34 cellular contexts compared by ENCODE assay signal in the genomic region with DNA sequence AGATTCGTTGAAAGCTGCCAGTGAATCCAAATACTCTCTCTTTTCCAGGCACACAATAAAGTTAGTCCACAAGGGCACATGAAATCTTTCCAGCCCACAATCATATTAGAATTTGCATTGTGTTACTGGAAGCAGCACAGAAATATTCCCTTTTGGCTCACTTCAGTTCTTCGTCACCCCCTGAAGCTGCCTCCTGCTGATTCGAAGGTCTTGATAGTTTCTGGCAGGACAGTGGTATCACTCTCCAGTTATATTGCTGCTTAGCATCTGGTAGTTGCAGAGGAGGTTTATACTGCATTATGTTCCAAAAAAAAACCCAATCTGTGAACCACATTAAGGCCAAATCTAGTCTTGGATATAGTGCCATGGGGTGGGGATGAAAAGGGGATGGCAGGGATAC.
"Had no signal": no experiment of that assay in that cellular context is flagged by ENCODE, and none has a peak within 500 bp of the region (broad histone marks: within the 10 kb centered on the region; RNA-seq: fewer than 3 reads in every experiment).

No MANE protein-coding gene starts in this region.

- H3K27ac ChIP-seq: adrenal gland, cardiac muscle cell, VCaP had no signal

- H3K36me3 ChIP-seq: adrenal gland, cardiac muscle cell had no signal

- FAIRE-seq: astrocyte, bronchial epithelial cell, TTC549 had no signal

- ATAC-seq: activated CD8-positive, alpha-beta T cell treated with anti-CD3 and anti-CD28 coated beads for 36 hours; activated naive CD4-positive, alpha-beta T cell treated with anti-CD3 and anti-CD28 coated beads, Interleukin-2, amount 50 U/mL, for 72 hours; activated T-cell treated with anti-CD3 and anti-CD28 coated beads, Interleukin-2, amount 50 U/mL, for 4 hours; activated T-cell treated with anti-CD3 and anti-CD28 coated beads, Interleukin-2, amount 50 U/mL, for 72 hours; activated T-helper 17 cell treated with anti-CD3 and anti-CD28 coated beads, Interleukin-2, amount 50 U/mL, for 72 hours had no signal

- H3K4me1 ChIP-seq: adrenal gland had no signal

- DNase-seq: activated B cell treated with CpG ODN at 0.5 μM for 24 hours; activated CD4-positive, alpha-beta memory T cell treated with anti-CD3 and anti-CD28 coated beads for 36 hours; activated CD4-positive, alpha-beta T cell treated with anti-CD3 and anti-CD28 coated beads for 4 hours; activated CD4-positive, alpha-beta T cell treated with anti-CD3 and anti-CD28 coated beads, Interleukin-2, amount 10 ng/mL, durations not matched to agents 24 days and 14 days; activated CD4-positive, alpha-beta T cell treated with anti-CD3 and anti-CD28 coated beads, Interleukin-2, amount 50 U/mL, for 1 hour; activated CD4-positive, alpha-beta T cell treated with anti-CD3 and anti-CD28 coated beads, Interleukin-2, amount 50 U/mL, for 4 hours; activated CD4-positive, CD25-positive, alpha-beta regulatory T cell treated with anti-CD3 and anti-CD28 coated beads, Interleukin-2, amount 50 U/mL, for 72 hours; activated CD8-positive, alpha-beta memory T cell treated with anti-CD3 and anti-CD28 coated beads, Interleukin-2, amount 50 U/mL, for 4 hours; activated CD8-positive, alpha-beta T cell treated with anti-CD3 and anti-CD28 coated beads for 36 hours; activated effector memory CD4-positive, alpha-beta T cell treated with anti-CD3 and anti-CD28 coated beads, Interleukin-2, amount 50 U/mL, for 16 hours; activated gamma-delta T cell treated with Interleukin-2 at 50 U/mL for 16 hours; activated naive CD4-positive, alpha-beta T cell; activated naive CD4-positive, alpha-beta T cell treated with anti-CD3 and anti-CD28 coated beads for 36 hours; activated naive CD4-positive, alpha-beta T cell treated with anti-CD3 and anti-CD28 coated beads, Interleukin-2, amount 50 U/mL, for 16 hours; activated naive CD8-positive, alpha-beta T cell treated with anti-CD3 and anti-CD28 coated beads for 36 hours; activated T-cell treated with anti-CD3 and anti-CD28 coated beads for 4 hours; activated T-cell treated with anti-CD3 and anti-CD28 coated beads, Interleukin-2, amount 50 U/mL, for 1 hour; activated T-cell treated with anti-CD3 and anti-CD28 coated beads, Interleukin-2, amount 50 U/mL, for 4 hours; activated T-cell treated with anti-CD3 and anti-CD28 coated beads, Interleukin-2, amount 50 U/mL, for 72 hours; adrenal gland; amniotic stem cell; aorta; caudate nucleus; cerebellar nuclear complex; T-helper 1 cell; T-helper 2 cell; T-helper 9 cell had no signal

- H3K4me3 ChIP-seq: adrenal gland, cardiac muscle cell had no signal

- H3K27me3 ChIP-seq: adrenal gland, cardiac muscle cell had no signal

- H3K9me3 ChIP-seq: adrenal gland had no signal
